Comparison of ENCODE assay signal across 10 cellular contexts in genomic region chr2:171146633-171147032, GRCh38. TPM values are rescaled to one million over a fixed set of nuclear protein-coding genes. Genes with fewer than 3 reads are reported as not detected.
DNase-seq lines count a peak whose midpoint lies in the region; ATAC-seq and TF ChIP-seq lines count a peak whose summit lies in the region.
"Had no signal": no experiment of that assay in that cellular context is flagged by ENCODE, and none has a peak within 500 bp of the region (broad histone marks: within the 10 kb centered on the region; RNA-seq: fewer than 3 reads in every experiment).

No MANE protein-coding gene starts in this region.

- intact Hi-C loops in activated T-helper 2 cell treated with anti-CD3 and anti-CD28 coated beads, Interferon-gamma antibody, Interleukin-2, Interleukin-4, amounts not matched to agents 10 μg/mL and 5 μg/mL and 100 μg/mL, durations not matched to agents 14 hours and 24 hours and 36 hours (cut with micrococcal nuclease), result no loop called here

- no peak overlapping the region for H3K4me3 Mint-ChIP-seq in chondrocyte (ENCODE audit: unreplicated experiment)
- H3K4me3 Mint-ChIP-seq in natural killer cell treated with Interleukin-12 subunit alpha and Interleukin-12 subunit beta and Interleukin-15 and Interleukin-18, amount 100 ng/mL, for 72 hours, result no peak overlapping the region
- no peak overlapping the region for H3K4me3 Mint-ChIP-seq in activated T-helper 2 cell treated with anti-CD3 and anti-CD28 coated beads, Interferon-gamma antibody, Interleukin-2, Interleukin-4, amounts not matched to agents 10 μg/mL and 5 μg/mL and 100 μg/mL, durations not matched to agents 14 hours and 24 hours and 36 hours (ENCODE audit: low read depth)

- no peaks in the 10 kb centered on the region; the same call in 1 of the 2 replicates for H3K36me3 ChIP-seq in DOHH2 (ENCODE audit: control insufficient read depth, low read length)

- H3K4me2 ChIP-seq in DOHH2 (ENCODE audit: low read length), result peak overlapping the region; percentile 32; the same call in 1 of the 2 replicates

- H3K36me3 Mint-ChIP-seq in chondrocyte (ENCODE audit: low read depth), result no peaks in the 10 kb centered on the region
- no peaks in the 10 kb centered on the region for H3K36me3 Mint-ChIP-seq in natural killer cell treated with Interleukin-12 subunit alpha and Interleukin-12 subunit beta and Interleukin-15 and Interleukin-18, amount 100 ng/mL, for 72 hours
- peaks cover 36% of the 10 kb centered on the region for H3K36me3 Mint-ChIP-seq in activated T-helper 2 cell treated with anti-CD3 and anti-CD28 coated beads, Interferon-gamma antibody, Interleukin-2, Interleukin-4, amounts not matched to agents 10 μg/mL and 5 μg/mL and 100 μg/mL, durations not matched to agents 14 hours and 24 hours and 36 hours (ENCODE audit: low read depth)

- no peak for ATAC-seq in natural killer cell treated with Interleukin-12 subunit alpha and Interleukin-12 subunit beta and Interleukin-15 and Interleukin-18, amount 100 ng/mL, for 72 hours
- ATAC-seq in GM21723 (IDR thresholded peaks at IDR 0.05; ENCODE audit: unreplicated experiment) (no peak), SK-N-SH treated with all-trans-retinoic acid at 6 μM for 48 hours (no peak)

- H3K9me3 Mint-ChIP-seq in chondrocyte (ENCODE audit: low read depth), result no peaks in the 10 kb centered on the region
- H3K9me3 Mint-ChIP-seq in natural killer cell treated with Interleukin-12 subunit alpha and Interleukin-12 subunit beta and Interleukin-15 and Interleukin-18, amount 100 ng/mL, for 72 hours, result no peaks in the 10 kb centered on the region
- no peaks in the 10 kb centered on the region for H3K9me3 Mint-ChIP-seq in activated T-helper 2 cell treated with anti-CD3 and anti-CD28 coated beads, Interferon-gamma antibody, Interleukin-2, Interleukin-4, amounts not matched to agents 10 μg/mL and 5 μg/mL and 100 μg/mL, durations not matched to agents 14 hours and 24 hours and 36 hours

- no peaks in the 10 kb centered on the region for H3K27me3 Mint-ChIP-seq in chondrocyte (ENCODE audit: low read depth)
- no peaks in the 10 kb centered on the region for H3K27me3 Mint-ChIP-seq in natural killer cell treated with Interleukin-12 subunit alpha and Interleukin-12 subunit beta and Interleukin-15 and Interleukin-18, amount 100 ng/mL, for 72 hours
- H3K27me3 Mint-ChIP-seq in activated T-helper 2 cell treated with anti-CD3 and anti-CD28 coated beads, Interferon-gamma antibody, Interleukin-2, Interleukin-4, amounts not matched to agents 10 μg/mL and 5 μg/mL and 100 μg/mL, durations not matched to agents 14 hours and 24 hours and 36 hours (ENCODE audit: low read depth), result no peaks in the 10 kb centered on the region

- H3K27ac Mint-ChIP-seq in chondrocyte (ENCODE audit: unreplicated experiment), result peak overlapping the region; percentile 32
- peak overlapping the region; percentile 26 to 40 for H3K27ac Mint-ChIP-seq in natural killer cell treated with Interleukin-12 subunit alpha and Interleukin-12 subunit beta and Interleukin-15 and Interleukin-18, amount 100 ng/mL, for 72 hours
- no peak overlapping the region for H3K27ac Mint-ChIP-seq in activated T-helper 2 cell treated with anti-CD3 and anti-CD28 coated beads, Interferon-gamma antibody, Interleukin-2, Interleukin-4, amounts not matched to agents 10 μg/mL and 5 μg/mL and 100 μg/mL, durations not matched to agents 14 hours and 24 hours and 36 hours

- H3K4me1 Mint-ChIP-seq in chondrocyte (ENCODE audit: low read depth), result peaks cover 48% of the 10 kb centered on the region
- peaks cover 55 to 68% of the 10 kb centered on the region in 2 donors for H3K4me1 Mint-ChIP-seq in natural killer cell treated with Interleukin-12 subunit alpha and Interleukin-12 subunit beta and Interleukin-15 and Interleukin-18, amount 100 ng/mL, for 72 hours (ENCODE audit: low read depth in 2 of 2)
- peaks cover 61% of the 10 kb centered on the region for H3K4me1 Mint-ChIP-seq in activated T-helper 2 cell treated with anti-CD3 and anti-CD28 coated beads, Interferon-gamma antibody, Interleukin-2, Interleukin-4, amounts not matched to agents 10 μg/mL and 5 μg/mL and 100 μg/mL, durations not matched to agents 14 hours and 24 hours and 36 hours (ENCODE audit: low read depth)

- no peaks in the 10 kb centered on the region for H3K9me3 ChIP-seq in DOHH2 (ENCODE audit: control insufficient read depth, insufficient read depth, low read length)

- TF ChIP-seq CTCF in DOHH2 (IDR thresholded peaks at IDR 0.05; ENCODE audit: low read depth, low read length, poor library complexity, severe bottlenecking) (no peak), chondrocyte (IDR thresholded peaks at IDR 0.05) (no peak)

- H3K4me1 ChIP-seq in DOHH2 (ENCODE audit: control insufficient read depth, low read length), result peaks cover 24% of the 10 kb centered on the region

- DNase-seq in NOMO-1 treated with dmso at 0.1 percent for 144 hours (lab: John Stamatoyannopoulos, UW; ENCODE audit: unreplicated experiment) (peak; percentile 26), chondrocyte (ENCODE audit: low spot score) (no peak), DMS114 treated with DMSO at 0.1 percent for 48 hours (lab: John Stamatoyannopoulos, UW; ENCODE audit: unreplicated experiment) (no peak)
- no peak for DNase-seq in natural killer cell treated with Interleukin-12 subunit alpha and Interleukin-12 subunit beta and Interleukin-15 and Interleukin-18, amount 100 ng/mL, for 72 hours (ENCODE audit: low spot score)
- no peak for DNase-seq in activated T-helper 2 cell treated with anti-CD3 and anti-CD28 coated beads, Interferon-gamma antibody, Interleukin-2, Interleukin-4, amounts not matched to agents 10 μg/mL and 5 μg/mL and 100 μg/mL, durations not matched to agents 14 hours and 24 hours and 36 hours (ENCODE audit: low spot score)
- DNase-seq: activated CD4-positive, alpha-beta T cell treated with anti-CD3 and anti-CD28 coated beads for 4 hours; NCI-H1105 treated with DMSO at 0.1 percent for 48 hours had no signal

- H3K4me3 ChIP-seq in DOHH2 (ENCODE audit: low read length), result no peak overlapping the region

- no peaks in the 10 kb centered on the region for H3K9me2 ChIP-seq in DOHH2 (replicated peaks; ENCODE audit: control insufficient read depth, low read length)

- H3K79me2 ChIP-seq in DOHH2 (ENCODE audit: control insufficient read depth, low read length), result peaks cover 98% of the 10 kb centered on the region

- H4K20me1 ChIP-seq in DOHH2 (ENCODE audit: control insufficient read depth, insufficient read depth, low read depth, low read length), result peaks cover 41% of the 10 kb centered on the region

- no peaks in the 10 kb centered on the region for H3K27me3 ChIP-seq in DOHH2 (ENCODE audit: control insufficient read depth, low read length)

- no peak overlapping the region for H3K27ac ChIP-seq in DOHH2 (ENCODE audit: low read depth, low read length)

- H3F3A ChIP-seq in DOHH2 (ENCODE audit: control insufficient read depth, insufficient read depth), result peaks cover 13% of the 10 kb centered on the region

TF ChIP-seq in SK-N-SH treated with all-trans-retinoic acid at 6 μM for 48 hours, 23 proteins besides CTCF, POLR2A, EP300 and RAD21:
- TF ChIP-seq ZNF8 (CRISPR knock-in tag; IDR thresholded peaks at IDR 0.05), result no peak

RNA-seq across cellular contexts. Expression of gene TLK1, which starts 14.1 kb away (rescaled TPM):
- 57.2 to 66.0 TPM (median 64.1 TPM) in 3 replicates for total RNA-seq in chondrocyte
- total RNA-seq in natural killer cell treated with Interleukin-12 subunit alpha and Interleukin-12 subunit beta and Interleukin-15 and Interleukin-18, amount 100 ng/mL, for 72 hours, result 10 to 100 TPM; 59.5 to 76.3 TPM
- 81.7 and 86.1 TPM in 2 replicates for total RNA-seq in activated T-helper 2 cell treated with anti-CD3 and anti-CD28 coated beads, Interferon-gamma antibody, Interleukin-2, Interleukin-4, amounts not matched to agents 10 μg/mL and 5 μg/mL and 100 μg/mL, durations not matched to agents 14 hours and 24 hours and 36 hours
